ENCODE assay signal across 9 cellular contexts in genomic region chr2:80256396-80257167, GRCh38. TPM values are rescaled to one million over a fixed set of nuclear protein-coding genes. Genes with fewer than 3 reads are reported as not detected.
DNase-seq lines count a peak whose midpoint lies in the region; ATAC-seq and TF ChIP-seq lines count a peak whose summit lies in the region.
"Had no signal": no experiment of that assay in that cellular context is flagged by ENCODE, and none has a peak within 500 bp of the region (broad histone marks: within the 10 kb centered on the region; RNA-seq: fewer than 3 reads in every experiment).

No MANE protein-coding gene starts in this region.

- H3K36me3 Mint-ChIP-seq in mesothelial cell of epicardium: no peaks in the 10 kb centered on the region
- no peaks in the 10 kb centered on the region for H3K36me3 Mint-ChIP-seq in CD8-positive, alpha-beta T cell

- H3K27ac Mint-ChIP-seq in mesothelial cell of epicardium: no peak overlapping the region
- no peak overlapping the region for H3K27ac Mint-ChIP-seq in CD8-positive, alpha-beta T cell

- peak; percentile 10 for DNase-seq in KBM-7
- DNase-seq in astrocyte of the hippocampus (ENCODE audit: low read depth, low spot score): peak; percentile 9
- DNase-seq in mesothelial cell of epicardium (ENCODE audit: low spot score in 2 of 2, unreplicated experiment in 2 of 2): no peak
- no peak for DNase-seq in UCSD-AML1 (lab: John Stamatoyannopoulos, UW; ENCODE audit: unreplicated experiment)
- DNase-seq in CD8-positive, alpha-beta T cell: no peak

- no peak overlapping the region for H3K4me3 Mint-ChIP-seq in mesothelial cell of epicardium
- H3K4me3 Mint-ChIP-seq in CD8-positive, alpha-beta T cell: no peak overlapping the region

- POLR2A ChIA-PET in CD8-positive, alpha-beta T cell (lab: Charles Lee): no interaction called here

- no peaks in the 10 kb centered on the region for H3K79me2 ChIP-seq in DOHH2 (ENCODE audit: control insufficient read depth, low read length)

- TF ChIP-seq CTCF in DOHH2 (IDR thresholded peaks at IDR 0.05; ENCODE audit: low read depth, low read length, poor library complexity, severe bottlenecking) (peak; percentile 19), mesothelial cell of epicardium (IDR thresholded peaks at IDR 0.05; ENCODE audit: unreplicated experiment) (peak; percentile 50)
- TF ChIP-seq CTCF in CD8-positive, alpha-beta T cell (IDR thresholded peaks at IDR 0.05): no peak

- no peak overlapping the region for H3K4me2 ChIP-seq in DOHH2 (ENCODE audit: low read length)

- in situ Hi-C loops in KBM-7 (cut with MboI; ENCODE audit: low pct_unique_long_range_greater_than_20kb, low sequenced_read_pairs): no loop called here

- no peaks in the 10 kb centered on the region for H3K9me2 ChIP-seq in DOHH2 (replicated peaks; ENCODE audit: control insufficient read depth, low read length)

- H3K27me3 ChIP-seq in DOHH2 (ENCODE audit: control insufficient read depth, low read length): no peaks in the 10 kb centered on the region
- no peaks in the 10 kb centered on the region for H3K27me3 ChIP-seq in CD8-positive, alpha-beta T cell (ENCODE audit: insufficient read depth, low read length)

- intact Hi-C loops in CD8-positive, alpha-beta T cell (cut with DNase I, micrococcal nuclease): no loop called here

- H3K9me3 ChIP-seq in DOHH2 (ENCODE audit: control insufficient read depth, insufficient read depth, low read length): no peaks in the 10 kb centered on the region
- no peaks in the 10 kb centered on the region for H3K9me3 ChIP-seq in CD8-positive, alpha-beta T cell (ENCODE audit: low read length)

- H3K9me3 Mint-ChIP-seq in mesothelial cell of epicardium: peaks cover 5% of the 10 kb centered on the region
- no peaks in the 10 kb centered on the region for H3K9me3 Mint-ChIP-seq in CD8-positive, alpha-beta T cell

- no peaks in the 10 kb centered on the region for H3K36me3 ChIP-seq in DOHH2 (ENCODE audit: control insufficient read depth, low read length)
- no peaks in the 10 kb centered on the region for H3K36me3 ChIP-seq in CD8-positive, alpha-beta T cell (ENCODE audit: insufficient read depth, low read length)

- no peaks in the 10 kb centered on the region for H3F3A ChIP-seq in DOHH2 (ENCODE audit: control insufficient read depth, insufficient read depth)

- no peak overlapping the region for H3K4me3 ChIP-seq in DOHH2 (ENCODE audit: low read length)
- no peak overlapping the region for H3K4me3 ChIP-seq in CD8-positive, alpha-beta T cell (ENCODE audit: low read depth, low read length)

- H4K20me1 ChIP-seq in DOHH2 (ENCODE audit: control insufficient read depth, insufficient read depth, low read depth, low read length): no peaks in the 10 kb centered on the region

- H3K27ac ChIP-seq in DOHH2 (ENCODE audit: low read depth, low read length): no peak overlapping the region
- H3K27ac ChIP-seq in CD8-positive, alpha-beta T cell (ENCODE audit: low read depth, low read length): no peak overlapping the region

- ATAC-seq in GM21515 (IDR thresholded peaks at IDR 0.05; ENCODE audit: unreplicated experiment) (no peak), GM21529 (IDR thresholded peaks at IDR 0.05; ENCODE audit: unreplicated experiment) (no peak)
- ATAC-seq in CD8-positive, alpha-beta T cell: no peak

- peaks cover 7% of the 10 kb centered on the region for H3K4me1 Mint-ChIP-seq in mesothelial cell of epicardium
- H3K4me1 Mint-ChIP-seq in CD8-positive, alpha-beta T cell (ENCODE audit: low read depth): no peaks in the 10 kb centered on the region

- CTCF ChIA-PET in CD8-positive, alpha-beta T cell (lab: Charles Lee): no interaction called here

- H3K27me3 Mint-ChIP-seq in mesothelial cell of epicardium (ENCODE audit: low read depth): peaks cover 8% of the 10 kb centered on the region
- no peaks in the 10 kb centered on the region for H3K27me3 Mint-ChIP-seq in CD8-positive, alpha-beta T cell (ENCODE audit: low read depth)

- no peaks in the 10 kb centered on the region for H3K4me1 ChIP-seq in DOHH2 (ENCODE audit: control insufficient read depth, low read length)
- H3K4me1 ChIP-seq in CD8-positive, alpha-beta T cell (ENCODE audit: insufficient read depth, low read length): no peaks in the 10 kb centered on the region

RNA-seq across cellular contexts. Expression of gene LRRTM1, which starts 48.0 kb away (rescaled TPM):
- 23.7 to 27.8 TPM (median 24.0 TPM) in 3 replicates for total RNA-seq in mesothelial cell of epicardium
- not detected for total RNA-seq in CD8-positive, alpha-beta T cell
- total RNA-seq: mononuclear cell had no signal

Comparison
In these comparisons a context has a peak if more than half of its experiments do, and no peak if none do; other contexts are left out.
1. DNase-seq: peak in KBM-7 (single experiment) and astrocyte of the hippocampus (single experiment); none in mesothelial cell of epicardium (0 of 2), UCSD-AML1 (single experiment) and CD8-positive, alpha-beta T cell (0 of 7).
2. RNA of gene LRRTM1, which starts 48.0 kb away (total RNA-seq): 23.7 to 27.8 TPM in mesothelial cell of epicardium; not detected in CD8-positive, alpha-beta T cell; every median in the first group is over 10 times any median in the second.